In genomic region chr3:43735618-43736017, GRCh38 we compare ENCODE assay signal across 2 cellular contexts.
TF ChIP-seq lines count a peak whose summit lies in the region.

No MANE protein-coding gene starts in this region.

TF ChIP-seq in K562, 482 proteins besides CTCF, POLR2A, EP300 and RAD21:
- TF ChIP-seq ELK3 (CRISPR knock-in tag; IDR thresholded peaks at IDR 0.05) (no peak), CREB5 (CRISPR knock-in tag; IDR thresholded peaks at IDR 0.05) (no peak), HDAC2 (IDR thresholded peaks at IDR 0.05) (no peak), ZBTB43 (CRISPR knock-in tag; IDR thresholded peaks at IDR 0.05) (no peak), DPF2 (IDR thresholded peaks at IDR 0.05) (no peak), EHMT2 (IDR thresholded peaks at IDR 0.05) (no peak), KDM2B (CRISPR knock-in tag; IDR thresholded peaks at IDR 0.05) (no peak), USF1 (CRISPR knock-in tag; IDR thresholded peaks at IDR 0.05) (no peak), ZNF398 (CRISPR knock-in tag; IDR thresholded peaks at IDR 0.05) (no peak), IFI16 (CRISPR knock-in tag; IDR thresholded peaks at IDR 0.05) (no peak), ZNF217 (CRISPR knock-in tag; IDR thresholded peaks at IDR 0.05) (no peak), MAFF (IDR thresholded peaks at IDR 0.05; ENCODE audit: low read length) (no peak), ZNF584 (CRISPR knock-in tag; IDR thresholded peaks at IDR 0.05; ENCODE audit: low read depth) (no peak), NFE2L1 (tag; IDR thresholded peaks at IDR 0.05; ENCODE audit: borderline replicate concordance, low read depth) (no peak), OTX1 (CRISPR knock-in tag; IDR thresholded peaks at IDR 0.05) (no peak), IRF9 (tag; IDR thresholded peaks at IDR 0.05) (no peak), BRD9 (IDR thresholded peaks at IDR 0.05; ENCODE audit: low read depth, partially characterized antibody) (no peak)

TF ChIP-seq in HepG2, 621 proteins besides CTCF, POLR2A, EP300 and RAD21:
- TF ChIP-seq MED1 (CRISPR knock-in tag; IDR thresholded peaks at IDR 0.05) (no peak), IKZF5 (CRISPR knock-in tag; IDR thresholded peaks at IDR 0.05) (no peak), ZNF687 (CRISPR knock-in tag; IDR thresholded peaks at IDR 0.05) (peak; percentile 50), PAXIP1 (CRISPR knock-in tag; conservative IDR thresholded peaks at IDR 0.05) (peak; percentile 56; the same call in 1 of the 2 replicates), TFAP4 (IDR thresholded peaks at IDR 0.05; ENCODE audit: borderline replicate concordance, low read depth) (peak; percentile 45; the same call in 1 of the 2 replicates), ZFX (CRISPR knock-in tag; IDR thresholded peaks at IDR 0.05; ENCODE audit: low read depth) (peak; percentile 46; the same call in 1 of the 2 replicates), PRPF4 (IDR thresholded peaks at IDR 0.05; ENCODE audit: low read depth, low read length, poor library complexity, severe bottlenecking) (no peak), NAIF1 (CRISPR knock-in tag; IDR thresholded peaks at IDR 0.05; ENCODE audit: borderline replicate concordance) (no peak), HNF4A (CRISPR knock-in tag; IDR thresholded peaks at IDR 0.05) (peak; percentile 62; the same call in 1 of the 2 replicates), PHF21A (CRISPR knock-in tag; IDR thresholded peaks at IDR 0.05) (no peak), ARID5B (CRISPR knock-in tag; IDR thresholded peaks at IDR 0.05) (0 out of 2 replicates have a peak, but pooled peaks have one; percentile 11), ZNF292 (CRISPR knock-in tag; IDR thresholded peaks at IDR 0.05; ENCODE audit: borderline replicate concordance, low read depth) (0 out of 2 replicates have a peak, but pooled peaks have one; percentile 44)
